In genomic region chr4:88514557-88515511, GRCh38 we compare ENCODE assay signal across 13 cellular contexts. TPM values are rescaled to one million over a fixed set of nuclear protein-coding genes. Genes with fewer than 3 reads are reported as not detected.
DNase-seq lines count a peak whose midpoint lies in the region; ATAC-seq, FAIRE-seq and TF ChIP-seq lines count a peak whose summit lies in the region.
"Had no signal": no experiment of that assay in that cellular context is flagged by ENCODE, and none has a peak within 500 bp of the region (broad histone marks: within the 10 kb centered on the region; RNA-seq: fewer than 3 reads in every experiment).

No MANE protein-coding gene starts in this region.

- no peak for DNase-seq in GM19239 (ENCODE audit: insufficient read length, low spot score)
- DNase-seq in NCI-H748 (lab: John Stamatoyannopoulos, UW; ENCODE audit: unreplicated experiment), result peak; percentile 79
- no peak for DNase-seq in uterus
- DNase-seq: kidney had no signal

- peak overlapping the region; percentile 89 for H3K27ac ChIP-seq in C4-2B
- peak overlapping the region in 1 of 2 donors; percentile 33 for H3K27ac ChIP-seq in liver (ENCODE audit: low read depth in 1 of 2, low read length in 2 of 2)
- H3K27ac ChIP-seq in uterus, result no peak overlapping the region
- H3K27ac ChIP-seq: ascending aorta, parathyroid adenoma, RWPE1, sigmoid colon had no signal

- TF ChIP-seq CTCF in C4-2B (conservative IDR thresholded peaks at IDR 0.05) (no peak), liver (IDR thresholded peaks at IDR 0.05; ENCODE audit: low read depth, low read length, missing input control) (no peak), uterus (IDR thresholded peaks at IDR 0.05) (no peak)

- intact Hi-C loops in uterus (cut with DNase I; ENCODE audit: low total_unique reads), result loop anchor here (5.0 kb wide), 1 partner anchor 293 kb away; no protein-coding TSS in a partner anchor

- H3K9me3 ChIP-seq in liver (ENCODE audit: control insufficient read depth in 4 of 4, low read length in 3 of 4), result no peaks in the 10 kb centered on the region
- H3K9me3 ChIP-seq in uterus, result no peaks in the 10 kb centered on the region
- H3K9me3 ChIP-seq: ascending aorta, sigmoid colon had no signal

- ATAC-seq in GM21381 (IDR thresholded peaks at IDR 0.05; ENCODE audit: unreplicated experiment), result no peak
- ATAC-seq in HG03565 (IDR thresholded peaks at IDR 0.05; ENCODE audit: unreplicated experiment), result no peak
- no peak for ATAC-seq in GM18858 (IDR thresholded peaks at IDR 0.05; ENCODE audit: unreplicated experiment)

- 36% methylated on average over 8 of the region's 8 CpGs for WGBS in liver

- H3K9ac ChIP-seq in liver (ENCODE audit: low read depth in 1 of 2, low read length in 2 of 2), result peak overlapping the region in 1 of 2 donors; percentile 53
- H3K9ac ChIP-seq: parathyroid adenoma had no signal

- TF ChIP-seq RAD21 in liver (IDR thresholded peaks at IDR 0.05), result no peak

- no peak overlapping the region for H3K4me3 ChIP-seq in liver (ENCODE audit: low read depth in 1 of 3, low read length in 3 of 3)
- no peak overlapping the region for H3K4me3 ChIP-seq in uterus
- H3K4me3 ChIP-seq: ascending aorta, sigmoid colon had no signal

- H3K4me1 ChIP-seq in liver (ENCODE audit: control insufficient read depth in 4 of 4, insufficient read depth in 4 of 4, low read length in 3 of 4), result peaks cover 0 to 12% (median 11%) of the 10 kb centered on the region in 4 donors
- no peaks in the 10 kb centered on the region for H3K4me1 ChIP-seq in uterus
- H3K4me1 ChIP-seq: parathyroid adenoma had no signal

- H3K36me3 ChIP-seq in liver (ENCODE audit: control insufficient read depth in 4 of 4, insufficient read depth in 3 of 4, low read depth in 1 of 4, low read length in 3 of 4), result no peaks in the 10 kb centered on the region
- H3K36me3 ChIP-seq in uterus, result no peaks in the 10 kb centered on the region
- H3K36me3 ChIP-seq: sigmoid colon had no signal

- TF ChIP-seq POLR2A in uterus (IDR thresholded peaks at IDR 0.05), result no peak

- FAIRE-seq in GM19239 (lab: Jason Lieb, UNC), result peak; percentile 49

- H3K27me3 ChIP-seq in liver (ENCODE audit: control insufficient read depth in 4 of 4, insufficient read depth in 4 of 4, low read length in 3 of 4) (no peaks in the 10 kb centered on the region), uterus (no peaks in the 10 kb centered on the region)
- H3K27me3 ChIP-seq: ascending aorta, sigmoid colon had no signal

TF ChIP-seq in liver, 16 proteins besides CTCF, POLR2A, EP300 and RAD21:
- peak; percentile 12 for TF ChIP-seq ZBTB33 (IDR thresholded peaks at IDR 0.05)
- TF ChIP-seq REST (IDR thresholded peaks at IDR 0.05), result no peak
- no peak for TF ChIP-seq YY1 (IDR thresholded peaks at IDR 0.05)
- no peak for TF ChIP-seq TAF1 (conservative IDR thresholded peaks at IDR 0.05)
- peak in 1 of 2 donors; percentile 20 for TF ChIP-seq RXRA (IDR thresholded peaks at IDR 0.05)
- TF ChIP-seq HNF4G (IDR thresholded peaks at IDR 0.05), result no peak
- TF ChIP-seq MAX (IDR thresholded peaks at IDR 0.05), result no peak
- no peak for TF ChIP-seq GABPA (IDR thresholded peaks at IDR 0.05 in 1 of 2, conservative IDR thresholded peaks at IDR 0.05 in 1 of 2)
- TF ChIP-seq JUND (IDR thresholded peaks at IDR 0.05), result peak in 1 of 2 donors; percentile 60
- peak; percentile 36 for TF ChIP-seq FOXA2 (IDR thresholded peaks at IDR 0.05)
- peak in 1 of 2 donors; percentile 48 for TF ChIP-seq HNF4A (conservative IDR thresholded peaks at IDR 0.05)
- TF ChIP-seq SP1 (IDR thresholded peaks at IDR 0.05), result peak; percentile 40
- peak; percentile 10 for TF ChIP-seq FOXA1 (IDR thresholded peaks at IDR 0.05)
- no peak for TF ChIP-seq EGR1 (IDR thresholded peaks at IDR 0.05; ENCODE audit: low read depth in 2 of 2)
- no peak for TF ChIP-seq NR2F2 (IDR thresholded peaks at IDR 0.05)

RNA-seq across cellular contexts. Expression of gene PYURF, which starts 8.7 kb away (rescaled TPM):
- total RNA-seq in liver, result 10 to 100 TPM; 28.8 to 60.4 TPM
- polyA plus RNA-seq in liver, result 10 to 100 TPM; 56.9 to 86.0 TPM
- total RNA-seq in uterus, result 100 to 1,000 TPM in 3 of 4 donors, 10 to 100 TPM in 1; 82.9 to 270 (median 140) TPM

RNA-seq across cellular contexts. Expression of gene HERC5, which starts 57.9 kb away (rescaled TPM):
- total RNA-seq in liver (1 to 10 TPM; 2.8 to 3.0 TPM), uterus (10 to 100 TPM in 2 of 4 donors, 1 to 10 TPM in 2; 4.3 to 23.7 (median 10.6) TPM)
- 1 to 10 TPM; 1.5 to 5.0 TPM for polyA plus RNA-seq in liver
